In the genomic region with DNA sequence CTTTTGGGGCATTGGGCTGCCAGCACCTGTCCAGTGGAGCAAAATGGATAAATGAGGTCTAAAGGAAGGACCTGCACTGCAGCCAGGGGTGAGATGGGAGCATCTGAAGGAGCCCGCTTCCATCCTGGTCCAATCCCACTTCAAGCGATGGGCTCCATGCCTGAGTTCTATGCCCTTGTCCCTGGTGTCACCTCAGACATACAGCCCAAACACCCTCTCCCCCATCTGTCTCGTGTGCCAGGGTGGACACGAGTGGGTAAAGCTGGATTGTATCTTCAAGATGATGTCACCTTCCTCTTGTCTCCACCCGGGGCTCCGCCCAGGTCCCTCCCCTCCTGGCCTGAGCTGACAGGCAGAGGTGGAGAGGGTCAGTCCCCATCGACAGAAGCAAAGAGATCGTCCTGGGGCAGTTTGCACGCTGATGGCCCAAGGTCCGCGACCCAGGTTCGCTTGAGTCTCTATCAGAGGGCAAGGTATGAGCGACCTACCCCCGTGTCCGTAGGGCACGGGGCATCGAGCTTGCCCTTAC, we compare ENCODE assay signal across 1 cellular context.
TF ChIP-seq lines count a peak whose summit lies in the region.

No MANE protein-coding gene starts in this region.

TF ChIP-seq in HepG2, 621 proteins besides CTCF, POLR2A, EP300 and RAD21 (continued from another document and continues in another):
- TF ChIP-seq TRAFD1 (CRISPR knock-in tag; IDR thresholded peaks at IDR 0.05; ENCODE audit: borderline replicate concordance) (no peak), POLR2AphosphoS2 (IDR thresholded peaks at IDR 0.05; ENCODE audit: low read depth, low read length) (no peak), SP5 (CRISPR knock-in tag; IDR thresholded peaks at IDR 0.05; ENCODE audit: borderline replicate concordance, low read depth) (no peak; the same call in 1 of the 2 replicates), NR0B2 (CRISPR knock-in tag; IDR thresholded peaks at IDR 0.05) (no peak), ZNF275 (CRISPR knock-in tag; IDR thresholded peaks at IDR 0.05; ENCODE audit: borderline replicate concordance) (no peak), ZNF543 (CRISPR knock-in tag; IDR thresholded peaks at IDR 0.05) (no peak), REPIN1 (CRISPR knock-in tag; IDR thresholded peaks at IDR 0.05; ENCODE audit: borderline replicate concordance, low read depth) (no peak), ZBTB26 (CRISPR knock-in tag; IDR thresholded peaks at IDR 0.05; ENCODE audit: borderline replicate concordance) (0 out of 2 replicates have a peak, but pooled peaks have one; percentile 17), PREB (CRISPR knock-in tag; IDR thresholded peaks at IDR 0.05) (no peak), U2AF2 (IDR thresholded peaks at IDR 0.05; ENCODE audit: low read depth, low read length) (no peak), ZNF776 (CRISPR knock-in tag; IDR thresholded peaks at IDR 0.05) (no peak), EED (CRISPR knock-in tag; IDR thresholded peaks at IDR 0.05) (no peak), ZBTB14 (CRISPR knock-in tag; IDR thresholded peaks at IDR 0.05) (no peak), KAT7 (CRISPR knock-in tag; IDR thresholded peaks at IDR 0.05; ENCODE audit: borderline replicate concordance) (no peak), ZKSCAN1 (IDR thresholded peaks at IDR 0.05; ENCODE audit: low read length) (no peak), KDM6A (CRISPR knock-in tag; IDR thresholded peaks at IDR 0.05; ENCODE audit: low read depth) (no peak), ZNF558 (CRISPR knock-in tag; IDR thresholded peaks at IDR 0.05; ENCODE audit: borderline replicate concordance) (no peak), ZBTB42 (CRISPR knock-in tag; IDR thresholded peaks at IDR 0.05) (0 out of 2 replicates have a peak, but pooled peaks have one; percentile 3), RORA (CRISPR knock-in tag; IDR thresholded peaks at IDR 0.05) (no peak), STAT6 (CRISPR knock-in tag; IDR thresholded peaks at IDR 0.05; ENCODE audit: borderline replicate concordance) (no peak), ZNF180 (CRISPR knock-in tag; IDR thresholded peaks at IDR 0.05; ENCODE audit: borderline replicate concordance, low read depth) (no peak), DNMT3B (CRISPR knock-in tag; conservative IDR thresholded peaks at IDR 0.05) (no peak), TAF15 (IDR thresholded peaks at IDR 0.05; ENCODE audit: low read depth, low read length, poor library complexity, severe bottlenecking) (no peak), IRF1 (CRISPR knock-in tag; IDR thresholded peaks at IDR 0.05; ENCODE audit: low read depth) (no peak), ZNF687 (CRISPR knock-in tag; IDR thresholded peaks at IDR 0.05) (no peak), ZNF614 (CRISPR knock-in tag; IDR thresholded peaks at IDR 0.05; ENCODE audit: borderline replicate concordance) (no peak), MTERF4 (CRISPR knock-in tag; IDR thresholded peaks at IDR 0.05) (no peak), ZSCAN29 (CRISPR knock-in tag; conservative IDR thresholded peaks at IDR 0.05) (0 out of 2 replicates have a peak, but pooled peaks have one; percentile 38), AKAP8 (CRISPR knock-in tag; IDR thresholded peaks at IDR 0.05) (no peak), ATF1 (CRISPR knock-in tag; IDR thresholded peaks at IDR 0.05) (no peak), STAG1 (CRISPR knock-in tag; IDR thresholded peaks at IDR 0.05) (no peak), TP53 (CRISPR knock-in tag; conservative IDR thresholded peaks at IDR 0.05) (no peak), GABPA (IDR thresholded peaks at IDR 0.05; ENCODE audit: low read depth, low read length) (no peak), GABPA (CRISPR knock-in tag; IDR thresholded peaks at IDR 0.05; ENCODE audit: low read depth) (no peak), REXO4 (CRISPR knock-in tag; IDR thresholded peaks at IDR 0.05; ENCODE audit: borderline replicate concordance) (no peak), ATF7-NPFF (CRISPR knock-in tag; IDR thresholded peaks at IDR 0.05; ENCODE audit: low read depth) (no peak), ZNF556 (CRISPR knock-in tag; IDR thresholded peaks at IDR 0.05; ENCODE audit: borderline replicate concordance) (no peak), RXRB (CRISPR knock-in tag; IDR thresholded peaks at IDR 0.05; ENCODE audit: borderline replicate concordance) (no peak), NFE2 (CRISPR knock-in tag; IDR thresholded peaks at IDR 0.05) (no peak), ZNF44 (CRISPR knock-in tag; IDR thresholded peaks at IDR 0.05) (no peak), ETV5 (CRISPR knock-in tag; IDR thresholded peaks at IDR 0.05; ENCODE audit: borderline replicate concordance) (no peak)
- TF ChIP-seq, protein P1, sequence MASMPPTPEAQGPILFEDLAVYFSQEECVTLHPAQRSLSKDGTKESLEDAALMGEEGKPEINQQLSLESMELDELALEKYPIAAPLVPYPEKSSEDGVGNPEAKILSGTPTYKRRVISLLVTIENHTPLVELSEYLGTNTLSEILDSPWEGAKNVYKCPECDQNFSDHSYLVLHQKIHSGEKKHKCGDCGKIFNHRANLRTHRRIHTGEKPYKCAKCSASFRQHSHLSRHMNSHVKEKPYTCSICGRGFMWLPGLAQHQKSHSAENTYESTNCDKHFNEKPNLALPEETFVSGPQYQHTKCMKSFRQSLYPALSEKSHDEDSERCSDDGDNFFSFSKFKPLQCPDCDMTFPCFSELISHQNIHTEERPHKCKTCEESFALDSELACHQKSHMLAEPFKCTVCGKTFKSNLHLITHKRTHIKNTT (CRISPR knock-in tag; IDR thresholded peaks at IDR 0.05) = no peak
